Comparison of ENCODE assay signal across 15 cellular contexts in genomic region chr9:131713016-131713415, GRCh38. TPM values are rescaled to one million over a fixed set of nuclear protein-coding genes. Genes with fewer than 3 reads are reported as not detected.
DNase-seq lines count a peak whose midpoint lies in the region; ATAC-seq, FAIRE-seq and TF ChIP-seq lines count a peak whose summit lies in the region.
"Had no signal": no experiment of that assay in that cellular context is flagged by ENCODE, and none has a peak within 500 bp of the region (broad histone marks: within the 10 kb centered on the region; RNA-seq: fewer than 3 reads in every experiment).

No MANE protein-coding gene starts in this region.

- POLR2A ChIA-PET in HepG2 (lab: Yijun Ruan, JAX) (no interaction called here), endothelial cell of umbilical vein (lab: Charles Lee) (no interaction called here)

- H2AFZ ChIP-seq in HepG2 (ENCODE audit: low read length) (no peak overlapping the region), endothelial cell of umbilical vein (ENCODE audit: low read depth, low read length) (no peak overlapping the region), trophoblast cell (ENCODE audit: insufficient read depth, low read length, poor library complexity) (no peak overlapping the region)

- CTCF ChIA-PET in HepG2 (lab: Yijun Ruan, JAX; ENCODE audit: low intra/inter-chr PET ratio, low total read pairs) (no interaction called here), endothelial cell of umbilical vein (lab: Charles Lee) (interaction anchor here (0.8 to 3.1 kb wide), 5 partner anchors 15 to 122 kb away, joined by 3 to 18 read pairs (median 4); no protein-coding TSS in a partner anchor)

- TF ChIP-seq CTCF in right lobe of liver (IDR thresholded peaks at IDR 0.05) (no peak), HepG2 (CRISPR knock-in tag; IDR thresholded peaks at IDR 0.05) (no peak), endothelial cell of umbilical vein (IDR thresholded peaks at IDR 0.05; ENCODE audit: extremely low read depth in 1 of 2, insufficient read depth in 1 of 2, low read depth in 1 of 2, low read length in 2 of 2) (no peak)

- H3K9me1 ChIP-seq in endothelial cell of umbilical vein (replicated peaks; ENCODE audit: control insufficient read depth, extremely low read depth, insufficient read depth, low read length) = no peaks in the 10 kb centered on the region

- H3K14ac ChIP-seq in trophoblast cell (ENCODE audit: low read length) = no peak overlapping the region

- TF ChIP-seq POLR2A in right lobe of liver (IDR thresholded peaks at IDR 0.05) (no peak), HepG2 (IDR thresholded peaks at IDR 0.05; ENCODE audit: insufficient read depth in 1 of 2, low read depth in 2 of 2, low read length in 2 of 2) (no peak), endothelial cell of umbilical vein (IDR thresholded peaks at IDR 0.05; ENCODE audit: low read depth, low read length) (no peak)

- no peaks in the 10 kb centered on the region for H3K27me3 ChIP-seq in right lobe of liver
- H3K27me3 ChIP-seq in HepG2 (ENCODE audit: control insufficient read depth in 1 of 2, insufficient read depth in 2 of 2, low read length in 2 of 2) = no peaks in the 10 kb centered on the region
- H3K27me3 ChIP-seq in endothelial cell of umbilical vein (ENCODE audit: control insufficient read depth in 2 of 2, insufficient read depth in 2 of 2, low read length in 2 of 2) = no peaks in the 10 kb centered on the region
- H3K27me3 ChIP-seq in trophoblast cell (ENCODE audit: insufficient read depth, low read length) = no peaks in the 10 kb centered on the region
- H3K27me3 ChIP-seq: brain microvascular endothelial cell had no signal

- H2BK120ac ChIP-seq in trophoblast cell (ENCODE audit: insufficient read depth, low read length, poor library complexity) = no peak overlapping the region

- BruUV-seq in HepG2 (replicated peaks; lab: Mats Ljungman, UMichigan) = no TSS peak
- BruUV-seq in endothelial cell of umbilical vein (replicated peaks; lab: Mats Ljungman, UMichigan) = no TSS peak

- no peak overlapping the region for H3K18ac ChIP-seq in trophoblast cell (ENCODE audit: low read length)

- H3K79me1 ChIP-seq in trophoblast cell (ENCODE audit: low read length) = peaks cover 12% of the 10 kb centered on the region

- in situ Hi-C loops in HepG2 (cut with HindIII; ENCODE audit: extremely low pct_ligation_motif_present, low pct_unique_long_range_greater_than_20kb) = no loop called here

- dilution Hi-C loops in endothelial cell of umbilical vein (cut with MboI; ENCODE audit: extremely low pct_ligation_motif_present, low sequenced_read_pairs) = no loop called here

- no peak for DNase-seq in right lobe of liver
- DNase-seq in HepG2 (ENCODE audit: low spot score) = no peak
- DNase-seq in endothelial cell of umbilical vein (ENCODE audit: low read depth, low spot score) = no peak
- DNase-seq in trophoblast cell = peak in 1 of 2 donors; percentile 59
- no peak for DNase-seq in posterior cingulate gyrus
- no peak for DNase-seq in ecto neural progenitor cell (ENCODE audit: low spot score)
- no peak for DNase-seq in NOMO-1 treated with DMSO at 0.1 percent for 48 hours (lab: John Stamatoyannopoulos, UW; ENCODE audit: unreplicated experiment)
- DNase-seq: activated CD8-positive, alpha-beta memory T cell treated with anti-CD3 and anti-CD28 coated beads, Interleukin-2, amount 50 U/mL, for 48 hours; brain microvascular endothelial cell; NCI-H2107; occipital lobe; stimulated activated CD4-positive, alpha-beta T cell treated with anti-CD3 and anti-CD28 coated beads, Interleukin-4, amount 100 ng/mL, for 4 hours had no signal

- intact Hi-C loops in right lobe of liver (cut with DNase I) (no loop called here), HepG2 (cut with micrococcal nuclease; ENCODE audit: unreplicated experiment) (no loop called here), endothelial cell of umbilical vein (cut with micrococcal nuclease) (no loop called here), posterior cingulate gyrus (cut with DNase I) (no loop called here)

- no peak overlapping the region for H3K23ac ChIP-seq in trophoblast cell (ENCODE audit: low read length)

- H2BK12ac ChIP-seq in trophoblast cell (ENCODE audit: low read length) = no peak overlapping the region

- WGBS in right lobe of liver (ENCODE audit: insufficient coverage, low coverage, low lambda C conversion rate, missing lambda C conversion rate) = 86% methylated on average over 5 of the region's 8 CpGs
- WGBS in HepG2 (ENCODE audit: low lambda C conversion rate) = 93% methylated on average over 8 of the region's 8 CpGs
- WGBS in trophoblast cell (ENCODE audit: extremely low coverage, insufficient coverage, insufficient read length) = no CpG with 5 or more reads among the region's 8 CpGs

- no peak for TF ChIP-seq EP300 in HepG2 (IDR thresholded peaks at IDR 0.05; ENCODE audit: low read depth in 2 of 2, low read length in 2 of 2)
- TF ChIP-seq EP300 in HepG2 (CRISPR knock-in tag; IDR thresholded peaks at IDR 0.05; ENCODE audit: borderline replicate concordance) = no peak

- no peak for TF ChIP-seq RAD21 in HepG2 (CRISPR knock-in tag; IDR thresholded peaks at IDR 0.05)

- H3K79me2 ChIP-seq in HepG2 (ENCODE audit: insufficient read depth, low read length) = peaks cover 46% of the 10 kb centered on the region
- peaks cover 77% of the 10 kb centered on the region for H3K79me2 ChIP-seq in endothelial cell of umbilical vein (ENCODE audit: control insufficient read depth, insufficient read depth, low read length)
- peaks cover 18% of the 10 kb centered on the region for H3K79me2 ChIP-seq in trophoblast cell (ENCODE audit: control insufficient read depth, insufficient read depth, low read length, poor library complexity)

- H3K9me3 ChIP-seq in right lobe of liver (no peaks in the 10 kb centered on the region), HepG2 (ENCODE audit: low read length) (no peaks in the 10 kb centered on the region), endothelial cell of umbilical vein (replicated peaks; ENCODE audit: control insufficient read depth, insufficient read depth, low read length) (no peaks in the 10 kb centered on the region), trophoblast cell (ENCODE audit: insufficient read depth, low read depth, low read length) (no peaks in the 10 kb centered on the region)

- no peak overlapping the region for H4K8ac ChIP-seq in trophoblast cell (ENCODE audit: low read depth, low read length)

- H2BK5ac ChIP-seq in trophoblast cell (ENCODE audit: low read depth, low read length, poor library complexity) = no peak overlapping the region

- H4K12ac ChIP-seq in trophoblast cell (ENCODE audit: low read depth, low read length) = no peak overlapping the region

- no peak overlapping the region for H3K9ac ChIP-seq in HepG2 (ENCODE audit: insufficient read depth, low read depth, low read length)
- peak overlapping the region; percentile 84 for H3K9ac ChIP-seq in endothelial cell of umbilical vein (replicated peaks; ENCODE audit: extremely low read depth, insufficient read depth, low read length)
- no peak overlapping the region for H3K9ac ChIP-seq in trophoblast cell (ENCODE audit: low read length)

- no peak for FAIRE-seq in HepG2 (lab: Jason Lieb, UNC)
- no peak for FAIRE-seq in endothelial cell of umbilical vein (lab: Jason Lieb, UNC)
- FAIRE-seq: islet of Langerhans had no signal

- no peak for ATAC-seq in right lobe of liver
- ATAC-seq in HepG2 = no peak
- ATAC-seq in activated CD4-positive, CD25-positive, alpha-beta regulatory T cell treated with anti-CD3 and anti-CD28 coated beads, Interleukin-2, amount 50 U/mL, for 24 hours = no peak

- H3K4me2 ChIP-seq in HepG2 (ENCODE audit: low read depth, low read length) (no peak overlapping the region), endothelial cell of umbilical vein (ENCODE audit: insufficient read depth, low read length) (peak overlapping the region; percentile 52), trophoblast cell (ENCODE audit: low read length) (no peak overlapping the region)

- H3K27ac ChIP-seq in right lobe of liver (peak overlapping the region in 2 of 3 donors; percentile 25 to 57), HepG2 (ENCODE audit: extremely low read length, insufficient read depth, low read length) (no peak overlapping the region), endothelial cell of umbilical vein (ENCODE audit: insufficient read depth, low read depth, low read length) (peak overlapping the region; percentile 94), trophoblast cell (ENCODE audit: low read depth, low read length) (no peak overlapping the region)
- H3K27ac ChIP-seq: C4-2B had no signal

- H3K36me3 ChIP-seq in right lobe of liver = no peaks in the 10 kb centered on the region
- H3K36me3 ChIP-seq in HepG2 (replicated peaks in 1 of 2; ENCODE audit: control insufficient read depth in 1 of 2, insufficient read depth in 2 of 2, low read length in 2 of 2) = no peaks in the 10 kb centered on the region
- H3K36me3 ChIP-seq in endothelial cell of umbilical vein (ENCODE audit: control insufficient read depth in 2 of 2, extremely low read depth in 1 of 2, insufficient read depth in 2 of 2, low read length in 2 of 2) = no peaks in the 10 kb centered on the region
- H3K36me3 ChIP-seq in trophoblast cell (ENCODE audit: control insufficient read depth in 1 of 2, insufficient read depth in 2 of 2, low read length in 2 of 2) = peaks cover 2 to 3% of the 10 kb centered on the region in 2 experiments
- H3K36me3 ChIP-seq: brain microvascular endothelial cell had no signal

- H3K4me1 ChIP-seq in right lobe of liver = peaks cover 0 to 16% (median 5%) of the 10 kb centered on the region in 4 donors
- H3K4me1 ChIP-seq in HepG2 (ENCODE audit: insufficient read depth, low read length) = peaks cover 64% of the 10 kb centered on the region
- H3K4me1 ChIP-seq in endothelial cell of umbilical vein (ENCODE audit: control insufficient read depth, extremely low read depth, insufficient read depth, low read length) = peaks cover 58% of the 10 kb centered on the region
- H3K4me1 ChIP-seq in trophoblast cell (ENCODE audit: control insufficient read depth in 1 of 2, insufficient read depth in 2 of 2, low read length in 2 of 2) = peaks cover 19 to 28% of the 10 kb centered on the region in 2 experiments

- H3K4ac ChIP-seq in trophoblast cell (ENCODE audit: low read depth, low read length) = peak overlapping the region; percentile 19

- no peak overlapping the region for H4K91ac ChIP-seq in trophoblast cell (ENCODE audit: low read depth, low read length)

- H4K20me1 ChIP-seq in HepG2 (ENCODE audit: insufficient read depth, low read length) = no peaks in the 10 kb centered on the region
- no peaks in the 10 kb centered on the region for H4K20me1 ChIP-seq in endothelial cell of umbilical vein (replicated peaks; ENCODE audit: control insufficient read depth, extremely low read depth, insufficient read depth, low read length)

- H3K4me3 ChIP-seq in right lobe of liver = no peak overlapping the region
- no peak overlapping the region for H3K4me3 ChIP-seq in HepG2 (replicated peaks in 1 of 3; ENCODE audit: insufficient read depth in 1 of 3, low read depth in 2 of 3, low read length in 3 of 3)
- H3K4me3 ChIP-seq in endothelial cell of umbilical vein (replicated peaks in 1 of 3; ENCODE audit: insufficient read depth in 1 of 3, low read depth in 1 of 3, low read length in 3 of 3) = no peak overlapping the region
- no peak overlapping the region for H3K4me3 ChIP-seq in trophoblast cell (ENCODE audit: low read depth, low read length)

- H2AK5ac ChIP-seq in trophoblast cell (ENCODE audit: low read length) = no peak overlapping the region

RNA-seq across cellular contexts. Expression of gene RAPGEF1, which starts 26.9 kb away (rescaled TPM):
- total RNA-seq in right lobe of liver (10 to 100 TPM; 22.9 to 53.6 (median 30.2) TPM), HepG2 (2016; rRNA removed; fragmentation: Illumina TruSeq; extraction: Trizol) (21.2 and 21.7 TPM in 2 replicates), endothelial cell of umbilical vein (124 TPM in 2 replicates)
- 6.1 and 9.4 TPM in 2 replicates for total RNA-seq in HepG2 (2016; cell fraction: cytosol; rRNA removed; fragmentation: Illumina TruSeq; extraction: Trizol; ENCODE audit: low read depth)
- 17.2 and 20.5 TPM in 2 replicates for total RNA-seq in HepG2 (2016; cell fraction: insoluble cytoplasmic fraction; rRNA removed; fragmentation: Illumina TruSeq; extraction: Trizol)
- total RNA-seq in HepG2 (2016; cell fraction: membrane; rRNA removed; fragmentation: Illumina TruSeq; extraction: Trizol) = 22.7 and 23.5 TPM in 2 replicates
- 15.4 and 18.1 TPM in 2 replicates for total RNA-seq in HepG2 (2016; cell fraction: nucleus; rRNA removed; fragmentation: Illumina TruSeq; extraction: Trizol)
- polyA plus RNA-seq in HepG2 (2011; rRNA removed) (38.9 and 46.6 TPM in 2 replicates), endothelial cell of umbilical vein (50.0 and 53.3 TPM in 2 replicates)
- polyA plus RNA-seq in HepG2 (2011; cell fraction: cytosol; rRNA removed) = 29.9 and 30.8 TPM in 2 replicates
- polyA plus RNA-seq in HepG2 (2011; cell fraction: nucleus; rRNA removed) = 38.0 and 38.2 TPM in 2 replicates
- 36.7 and 38.5 TPM in 2 replicates for polyA plus RNA-seq in HepG2 (2012)
- 2.1 and 3.2 TPM in 2 replicates for polyA plus RNA-seq in HepG2 (2016; cell fraction: cytosol; fragmentation: Illumina TruSeq; extraction: Trizol; ENCODE audit: low read depth)
- polyA plus RNA-seq in HepG2 (2016; cell fraction: insoluble cytoplasmic fraction; fragmentation: Illumina TruSeq; extraction: Trizol; ENCODE audit: low read depth) = 16.9 and 24.5 TPM in 2 replicates
- 15.6 and 18.4 TPM in 2 replicates for polyA plus RNA-seq in HepG2 (2016; cell fraction: membrane; fragmentation: Illumina TruSeq; extraction: Trizol; ENCODE audit: low read depth)
- polyA plus RNA-seq in HepG2 (2016; cell fraction: nucleus; fragmentation: Illumina TruSeq; extraction: Trizol; ENCODE audit: insufficient read depth, low read depth) = 22.7 and 25.7 TPM in 2 replicates
- polyA minus RNA-seq in HepG2 (2011; rRNA and poly(A)+ RNA removed; ENCODE audit: low replicate concordance) = 31.8 and 52.5 TPM in 2 replicates
- polyA minus RNA-seq in HepG2 (2011; cell fraction: cytosol; rRNA and poly(A)+ RNA removed) = 25.4 and 30.6 TPM in 2 replicates
- polyA minus RNA-seq in HepG2 (2011; cell fraction: nucleus; rRNA and poly(A)+ RNA removed) = 18.2 and 24.7 TPM in 2 replicates
- 51.0 and 57.8 TPM in 2 replicates for polyA plus RNA-seq in endothelial cell of umbilical vein (2011; cell fraction: cytosol; rRNA removed)
- polyA plus RNA-seq in endothelial cell of umbilical vein (2011; cell fraction: nucleus; rRNA removed) = 75.3 and 79.7 TPM in 2 replicates
- polyA plus RNA-seq in endothelial cell of umbilical vein (2012) = 72.5 and 82.9 TPM in 2 replicates
- polyA minus RNA-seq in endothelial cell of umbilical vein = 50.3 and 57.7 TPM in 2 replicates
- polyA minus RNA-seq in endothelial cell of umbilical vein (2011; cell fraction: cytosol; rRNA and poly(A)+ RNA removed) = 17.2 TPM
- 35.9 and 37.0 TPM in 2 replicates for polyA minus RNA-seq in endothelial cell of umbilical vein (2011; cell fraction: nucleus; rRNA and poly(A)+ RNA removed)
- polyA plus RNA-seq in trophoblast cell (2013) = 77.7 and 79.5 TPM in 2 replicates

Comparison
In these comparisons a context has a peak if more than half of its experiments do, and no peak if none do; other contexts are left out.
1. H3K27ac ChIP-seq: peak in right lobe of liver (2 of 3) and endothelial cell of umbilical vein (single experiment); none in HepG2 (single experiment) and trophoblast cell (single experiment).